In genomic region chr17:75091855-75092327, GRCh38 we compare ENCODE assay signal across 1 cellular context.
A peak's percentile ranks its signal among the peaks of the same experiment; 100 is the strongest.
TF ChIP-seq lines count a peak whose summit lies in the region.

No MANE protein-coding gene starts in this region.

TF ChIP-seq in K562, 482 proteins besides CTCF, POLR2A, EP300 and RAD21 (continues in another document):
- TF ChIP-seq ZNF143 (CRISPR knock-in tag; IDR thresholded peaks at IDR 0.05), result peak; percentile 40; the same call in 1 of the 2 replicates
- no peak for TF ChIP-seq ZFP36 (IDR thresholded peaks at IDR 0.05; ENCODE audit: low read depth, low read length, partially characterized antibody)
- peak; percentile 71 for TF ChIP-seq PHF20 (IDR thresholded peaks at IDR 0.05; ENCODE audit: partially characterized antibody)
- TF ChIP-seq ZFX (CRISPR knock-in tag; IDR thresholded peaks at IDR 0.05), result peak; percentile 11; the same call in 1 of the 2 replicates
- peak; percentile 32 for TF ChIP-seq POLR2B (IDR thresholded peaks at IDR 0.05; ENCODE audit: low read depth, partially characterized antibody)
- no peak for TF ChIP-seq KAT8 (IDR thresholded peaks at IDR 0.05; ENCODE audit: low read depth)
- peak; percentile 45; the same call in 1 of the 2 replicates for TF ChIP-seq TCF3 (CRISPR knock-in tag; IDR thresholded peaks at IDR 0.05)
- TF ChIP-seq USF1 (CRISPR knock-in tag; IDR thresholded peaks at IDR 0.05), result peak; percentile 43; the same call in 1 of the 2 replicates
- TF ChIP-seq ZKSCAN1 (IDR thresholded peaks at IDR 0.05; ENCODE audit: low read depth, low read length), result 0 out of 2 replicates have a peak, but pooled peaks have one; percentile 39
- TF ChIP-seq ZNF165 (CRISPR knock-in tag; IDR thresholded peaks at IDR 0.05; ENCODE audit: borderline replicate concordance), result no peak
- TF ChIP-seq IRF1 (CRISPR knock-in tag; IDR thresholded peaks at IDR 0.05; ENCODE audit: borderline replicate concordance), result no peak
- TF ChIP-seq MCM5 (IDR thresholded peaks at IDR 0.05; ENCODE audit: low read depth), result no peak
- TF ChIP-seq ATF4 (CRISPR knock-in tag; IDR thresholded peaks at IDR 0.05), result no peak
- TF ChIP-seq ZNF449 (CRISPR knock-in tag; IDR thresholded peaks at IDR 0.05), result no peak
- TF ChIP-seq THRB (CRISPR knock-in tag; conservative IDR thresholded peaks at IDR 0.05), result 0 out of 2 replicates have a peak, but pooled peaks have one; percentile 7
- TF ChIP-seq ATF7 (IDR thresholded peaks at IDR 0.05), result 0 out of 2 replicates have a peak, but pooled peaks have one; percentile 11
- TF ChIP-seq SMAD2 (IDR thresholded peaks at IDR 0.05; ENCODE audit: low read depth, low read length), result no peak
- TF ChIP-seq NCOA1 (IDR thresholded peaks at IDR 0.05; ENCODE audit: low read depth), result peak; percentile 30; the same call in 1 of the 2 replicates
- TF ChIP-seq MYC (IDR thresholded peaks at IDR 0.05; ENCODE audit: low read depth, low read length), result no peak
- TF ChIP-seq MYC (CRISPR knock-in tag; IDR thresholded peaks at IDR 0.05; ENCODE audit: borderline replicate concordance, low read depth), result no peak
- no peak for TF ChIP-seq RNF219 (CRISPR knock-in tag; IDR thresholded peaks at IDR 0.05)
- 0 out of 2 replicates have a peak, but pooled peaks have one; percentile 13 for TF ChIP-seq TEAD4 (IDR thresholded peaks at IDR 0.05; ENCODE audit: low read length)
- TF ChIP-seq TEAD4 (CRISPR knock-in tag; IDR thresholded peaks at IDR 0.05; ENCODE audit: borderline replicate concordance), result no peak
- no peak for TF ChIP-seq ZNF408 (CRISPR knock-in tag; IDR thresholded peaks at IDR 0.05; ENCODE audit: low read depth)
- no peak for TF ChIP-seq MED1 (CRISPR knock-in tag; IDR thresholded peaks at IDR 0.05; ENCODE audit: borderline replicate concordance)
- no peak for TF ChIP-seq CC2D1A (IDR thresholded peaks at IDR 0.05)
- no peak for TF ChIP-seq PYGO2 (tag; IDR thresholded peaks at IDR 0.05)
- TF ChIP-seq CBFA2T3 (IDR thresholded peaks at IDR 0.05), result peak; percentile 67
- TF ChIP-seq NKRF (IDR thresholded peaks at IDR 0.05; ENCODE audit: borderline replicate concordance), result peak; percentile 41
- no peak for TF ChIP-seq CHD2 (IDR thresholded peaks at IDR 0.05; ENCODE audit: low read depth, low read length)
- TF ChIP-seq NCOA2 (IDR thresholded peaks at IDR 0.05; ENCODE audit: partially characterized antibody in 2 of 2), result no peak
- TF ChIP-seq ZNF217 (CRISPR knock-in tag; IDR thresholded peaks at IDR 0.05), result no peak
- peak; percentile 50; the same call in 1 of the 2 replicates for TF ChIP-seq ELF4 (CRISPR knock-in tag; IDR thresholded peaks at IDR 0.05)
- TF ChIP-seq ZNF518B (CRISPR knock-in tag; IDR thresholded peaks at IDR 0.05), result no peak
- no peak for TF ChIP-seq ZHX1 (conservative IDR thresholded peaks at IDR 0.05; ENCODE audit: low read length)
- TF ChIP-seq ZNF740 (CRISPR knock-in tag; IDR thresholded peaks at IDR 0.05), result peak; percentile 89
- no peak for TF ChIP-seq ZNF740 (tag; IDR thresholded peaks at IDR 0.05)
- no peak for TF ChIP-seq TAF7 (tag; IDR thresholded peaks at IDR 0.05)
- no peak for TF ChIP-seq TFE3 (CRISPR knock-in tag; IDR thresholded peaks at IDR 0.05)
- TF ChIP-seq NFRKB (IDR thresholded peaks at IDR 0.05; ENCODE audit: low read depth), result peak; percentile 54; the same call in 1 of the 2 replicates
- no peak for TF ChIP-seq SMARCC2 (IDR thresholded peaks at IDR 0.05; ENCODE audit: low read depth)
- no peak for TF ChIP-seq ZNF311 (CRISPR knock-in tag; IDR thresholded peaks at IDR 0.05)
- TF ChIP-seq CHD1 (IDR thresholded peaks at IDR 0.05; ENCODE audit: low read length), result no peak
- peak; percentile 22; the same call in 1 of the 2 replicates for TF ChIP-seq SMARCA4 (IDR thresholded peaks at IDR 0.05)
